In genomic region chr20:34621383-34622367, GRCh38 we compare ENCODE assay signal across 1 cellular context.
TF ChIP-seq lines count a peak whose summit lies in the region.

No MANE protein-coding gene starts in this region.

TF ChIP-seq in HepG2, 621 proteins besides CTCF, POLR2A, EP300 and RAD21 (continued from another document and continues in another):
- TF ChIP-seq THAP9 (CRISPR knock-in tag; IDR thresholded peaks at IDR 0.05; ENCODE audit: borderline replicate concordance) = peak; percentile 39; the same call in 1 of the 2 replicates
- 0 out of 2 replicates have a peak, but pooled peaks have one; percentile 52 for TF ChIP-seq ZNF546 (CRISPR knock-in tag; conservative IDR thresholded peaks at IDR 0.05)
- TF ChIP-seq NCOR1 (IDR thresholded peaks at IDR 0.05; ENCODE audit: borderline replicate concordance, low read length) = peak; percentile 89; the same call in 1 of the 2 replicates
- no peak for TF ChIP-seq PHB2 (IDR thresholded peaks at IDR 0.05; ENCODE audit: partially characterized antibody)
- TF ChIP-seq ELF1 (CRISPR knock-in tag; IDR thresholded peaks at IDR 0.05) = peak; percentile 52; the same call in 1 of the 2 replicates
- TF ChIP-seq JUN (CRISPR knock-in tag; IDR thresholded peaks at IDR 0.05) = peak; percentile 99
- peak; percentile 82; the same call in 1 of the 2 replicates for TF ChIP-seq FOXC1 (CRISPR knock-in tag; IDR thresholded peaks at IDR 0.05; ENCODE audit: borderline replicate concordance)
- TF ChIP-seq ZNF792 (CRISPR knock-in tag; IDR thresholded peaks at IDR 0.05) = peak; percentile 88
- TF ChIP-seq HNF1B (CRISPR knock-in tag; IDR thresholded peaks at IDR 0.05) = peak; percentile 97
- no peak for TF ChIP-seq ZNF841 (CRISPR knock-in tag; IDR thresholded peaks at IDR 0.05; ENCODE audit: borderline replicate concordance)
- TF ChIP-seq ZNF235 (CRISPR knock-in tag; IDR thresholded peaks at IDR 0.05; ENCODE audit: borderline replicate concordance) = no peak
- no peak for TF ChIP-seq AKNA (CRISPR knock-in tag; IDR thresholded peaks at IDR 0.05; ENCODE audit: borderline replicate concordance)
- no peak for TF ChIP-seq ZNF17 (CRISPR knock-in tag; IDR thresholded peaks at IDR 0.05)
- TF ChIP-seq ZNF225 (CRISPR knock-in tag; IDR thresholded peaks at IDR 0.05) = no peak
- peak; percentile 99 for TF ChIP-seq SALL2 (CRISPR knock-in tag; IDR thresholded peaks at IDR 0.05)
- peak; percentile 23; the same call in 1 of the 2 replicates for TF ChIP-seq ZNF354B (CRISPR knock-in tag; IDR thresholded peaks at IDR 0.05)
- TF ChIP-seq FOXO4 (CRISPR knock-in tag; conservative IDR thresholded peaks at IDR 0.05) = peak; percentile 40; the same call in 1 of the 2 replicates
- peak; percentile 100 for TF ChIP-seq ZNF710 (CRISPR knock-in tag; IDR thresholded peaks at IDR 0.05; ENCODE audit: borderline replicate concordance)
- peak; percentile 74; the same call in 1 of the 2 replicates for TF ChIP-seq ZNF121 (CRISPR knock-in tag; IDR thresholded peaks at IDR 0.05)
- TF ChIP-seq GPBP1L1 (CRISPR knock-in tag; IDR thresholded peaks at IDR 0.05) = no peak
- peak; percentile 84 for TF ChIP-seq ZBTB38 (CRISPR knock-in tag; IDR thresholded peaks at IDR 0.05)
- no peak; the same call in none of the 2 replicates for TF ChIP-seq PHF8 (CRISPR knock-in tag; IDR thresholded peaks at IDR 0.05)
- TF ChIP-seq ATF3 (CRISPR knock-in tag; IDR thresholded peaks at IDR 0.05) = peak; percentile 96
- TF ChIP-seq ZBTB4 (CRISPR knock-in tag; IDR thresholded peaks at IDR 0.05; ENCODE audit: borderline replicate concordance) = peak; percentile 67; the same call in 1 of the 2 replicates
- peak; percentile 96 for TF ChIP-seq MIXL1 (CRISPR knock-in tag; IDR thresholded peaks at IDR 0.05)
- TF ChIP-seq ZBTB7A (CRISPR knock-in tag; IDR thresholded peaks at IDR 0.05) = no peak
- peak; percentile 82 for TF ChIP-seq TFAP4 (IDR thresholded peaks at IDR 0.05; ENCODE audit: borderline replicate concordance, low read depth)
- TF ChIP-seq ZNF264 (CRISPR knock-in tag; IDR thresholded peaks at IDR 0.05) = peak; percentile 99
- TF ChIP-seq ZNF530 (CRISPR knock-in tag; IDR thresholded peaks at IDR 0.05; ENCODE audit: low read depth) = no peak
- TF ChIP-seq RFX3 (CRISPR knock-in tag; IDR thresholded peaks at IDR 0.05) = peak; percentile 56
- TF ChIP-seq HIVEP1 (CRISPR knock-in tag; IDR thresholded peaks at IDR 0.05) = peak; percentile 96
